ENCODE assay signal across 18 cellular contexts in genomic region chr7:129389829-129390228, GRCh38.
"Had no signal": no experiment of that assay in that cellular context is flagged by ENCODE, and none has a peak within 500 bp of the region (broad histone marks: within the 10 kb centered on the region; RNA-seq: fewer than 3 reads in every experiment).

No MANE protein-coding gene starts in this region.

- H3K27me3 Mint-ChIP-seq: central memory CD8-positive, alpha-beta T cell; stimulated activated memory B cell treated with anti-CD40 and anti-IgM and Interleukin-4, amounts not matched to agents 10 μg/mL and 1 μg/mL and 100 μg/mL, for 72 hours had no signal

- H3K4me1 Mint-ChIP-seq: central memory CD8-positive, alpha-beta T cell; immature natural killer cell; stimulated activated memory B cell treated with anti-CD40 and anti-IgM and Interleukin-4, amounts not matched to agents 10 μg/mL and 1 μg/mL and 100 μg/mL, for 72 hours had no signal

- ATAC-seq: activated T-cell treated with anti-CD3 and anti-CD28 coated beads, Interleukin-2, amount 50 U/mL, for 4 hours; gastroesophageal sphincter; left ventricle myocardium superior; sciatic nerve; stimulated activated memory B cell treated with anti-CD40 and anti-IgM and Interleukin-4, amounts not matched to agents 10 μg/mL and 1 μg/mL and 100 μg/mL, for 72 hours had no signal

- DNase-seq: activated CD4-positive, alpha-beta T cell treated with anti-CD3 and anti-CD28 coated beads, Interleukin-2, amount 50 U/mL, for 1 hour; activated CD8-positive, alpha-beta memory T cell treated with anti-CD3 and anti-CD28 coated beads, Interleukin-2, amount 50 U/mL, for 4 hours; activated naive CD4-positive, alpha-beta T cell treated with anti-CD3 and anti-CD28 coated beads for 36 hours; activated T-cell treated with anti-CD3 and anti-CD28 coated beads, Interleukin-2, amount 50 U/mL, for 4 hours; heart right ventricle; immature natural killer cell; kidney glomerular epithelial cell; left ventricle myocardium superior; stimulated activated CD4-positive, alpha-beta T cell treated with anti-CD3 and anti-CD28 coated beads, Interleukin-4, amount 100 ng/mL, for 24 hours; testis; upper lobe of left lung had no signal

- H3K4me3 ChIP-seq: coronary artery, gastroesophageal sphincter, heart right ventricle, testis, upper lobe of left lung had no signal

- FAIRE-seq: endometrium had no signal

- H3K4me3 Mint-ChIP-seq: activated naive CD4-positive, alpha-beta T cell treated with anti-CD3 and anti-CD28 coated beads for 36 hours; activated T-cell treated with anti-CD3 and anti-CD28 coated beads, Interleukin-2, amount 50 U/mL, for 4 hours; central memory CD8-positive, alpha-beta T cell; immature natural killer cell; stimulated activated memory B cell treated with anti-CD40 and anti-IgM and Interleukin-4, amounts not matched to agents 10 μg/mL and 1 μg/mL and 100 μg/mL, for 72 hours; T-helper 1 cell treated with Interleukin-12 subunit alpha and Interleukin-12 subunit beta and Interleukin-4 antibody, amounts not matched to agents 30 μg/mL and 1 μg/mL, for 36 hours had no signal

- H3K4me1 ChIP-seq: testis, upper lobe of left lung had no signal

- H3K9me3 ChIP-seq: gastroesophageal sphincter, heart right ventricle, testis, upper lobe of left lung had no signal

- H3K27ac Mint-ChIP-seq: activated naive CD4-positive, alpha-beta T cell treated with anti-CD3 and anti-CD28 coated beads for 36 hours; immature natural killer cell; stimulated activated memory B cell treated with anti-CD40 and anti-IgM and Interleukin-4, amounts not matched to agents 10 μg/mL and 1 μg/mL and 100 μg/mL, for 72 hours; T-helper 1 cell treated with Interleukin-12 subunit alpha and Interleukin-12 subunit beta and Interleukin-4 antibody, amounts not matched to agents 30 μg/mL and 1 μg/mL, for 36 hours had no signal

- H3K27ac ChIP-seq: coronary artery, gastroesophageal sphincter, testis, upper lobe of left lung had no signal

- H3K27me3 ChIP-seq: gastroesophageal sphincter, heart right ventricle, testis, upper lobe of left lung had no signal

- H3K9me3 Mint-ChIP-seq: activated naive CD4-positive, alpha-beta T cell treated with anti-CD3 and anti-CD28 coated beads for 36 hours; activated T-cell treated with anti-CD3 and anti-CD28 coated beads, Interleukin-2, amount 50 U/mL, for 4 hours; central memory CD8-positive, alpha-beta T cell; immature natural killer cell; stimulated activated memory B cell treated with anti-CD40 and anti-IgM and Interleukin-4, amounts not matched to agents 10 μg/mL and 1 μg/mL and 100 μg/mL, for 72 hours; T-helper 1 cell treated with Interleukin-12 subunit alpha and Interleukin-12 subunit beta and Interleukin-4 antibody, amounts not matched to agents 30 μg/mL and 1 μg/mL, for 36 hours had no signal
